ENCODE assay signal across 29 cellular contexts in the genomic region with DNA sequence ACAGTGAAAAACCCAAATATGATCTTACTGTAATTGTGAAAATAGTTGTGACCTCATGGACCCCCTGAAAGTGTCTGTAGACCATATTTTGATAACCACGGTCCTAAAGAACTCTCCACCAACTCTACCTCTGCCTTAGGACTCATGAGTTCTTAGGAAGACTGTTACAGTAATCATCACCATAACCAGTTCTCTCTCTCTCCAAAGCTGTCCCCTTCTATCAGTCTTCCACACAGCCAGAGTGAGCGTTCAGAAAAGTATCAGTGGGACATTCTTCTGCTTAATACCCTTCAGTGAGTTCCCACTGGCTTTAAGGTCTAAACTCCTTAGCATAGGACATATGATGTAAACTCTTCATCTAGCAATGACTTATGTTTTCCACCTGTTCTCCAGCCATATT.
"Had no signal": no experiment of that assay in that cellular context is flagged by ENCODE, and none has a peak within 500 bp of the region (broad histone marks: within the 10 kb centered on the region; RNA-seq: fewer than 3 reads in every experiment).

No MANE protein-coding gene starts in this region.

- H3K9me3 ChIP-seq: ascending aorta, body of pancreas, Peyer's patch, SJCRH30, SK-N-SH had no signal

- H3K27ac ChIP-seq: ascending aorta, body of pancreas, Peyer's patch, RWPE1, SJCRH30, VCaP had no signal

- H3K27ac Mint-ChIP-seq: activated naive CD4-positive, alpha-beta T cell treated with anti-CD3 and anti-CD28 coated beads, Interleukin-2, amount 10 ng/mL, durations not matched to agents 7 days and 5 days; activated T-helper 2 cell treated with anti-CD3 and anti-CD28 coated beads, Interferon-gamma antibody, Interleukin-2, Interleukin-4, amounts not matched to agents 10 μg/mL and 5 μg/mL and 100 μg/mL, durations not matched to agents 14 hours and 24 hours and 36 hours; T-helper 17 cell had no signal

- H3K4me2 ChIP-seq: SK-N-SH had no signal

- H3K27me3 Mint-ChIP-seq: T-helper 17 cell had no signal

- DNase-seq: activated CD4-positive, alpha-beta T cell treated with anti-CD3 and anti-CD28 coated beads for 4 hours; activated CD4-positive, alpha-beta T cell treated with anti-CD3 and anti-CD28 coated beads, Interleukin-2, amount 50 U/mL, for 4 hours; activated CD8-positive, alpha-beta memory T cell treated with anti-CD3 and anti-CD28 coated beads for 24 hours; activated gamma-delta T cell treated with Interleukin-2 at 50 U/mL for 16 hours; activated naive CD4-positive, alpha-beta T cell treated with anti-CD3 and anti-CD28 coated beads, Interleukin-2, amount 10 ng/mL, durations not matched to agents 7 days and 5 days; activated T-cell treated with anti-CD3 and anti-CD28 coated beads, Interleukin-2, amount 50 U/mL, for 48 hours; amniotic stem cell; body of pancreas; central memory CD4-positive, alpha-beta T cell; Karpas-422; MM.1S; NCI-H1105 treated with DMSO at 0.1 percent for 48 hours; NCI-H1436 treated with DMSO at 0.1 percent for 48 hours; NCI-H187; NCI-H2081; NCI-H510A treated with DMSO at 0.1 percent for 48 hours; NCI-H69; NK-92 treated with Interleukin-12 subunit alpha and Interleukin-12 subunit beta, amount 100 ng/mL, for 24 hours; OCI-M1; Peyer's patch; Right ventricle myocardium superior; SJCRH30; SK-N-SH; T-helper 17 cell; T-helper 9 cell had no signal

- H3K4me3 ChIP-seq: ascending aorta, body of pancreas, Peyer's patch, SJCRH30 had no signal

- H3K9ac ChIP-seq: SK-N-SH had no signal

- H3K4me1 ChIP-seq: body of pancreas, Peyer's patch, SJCRH30 had no signal

- H3K27me3 ChIP-seq: ascending aorta, body of pancreas, Peyer's patch, SJCRH30 had no signal

- H3K4me3 Mint-ChIP-seq: activated naive CD4-positive, alpha-beta T cell treated with anti-CD3 and anti-CD28 coated beads, Interleukin-2, amount 10 ng/mL, durations not matched to agents 7 days and 5 days; T-helper 17 cell had no signal

- ATAC-seq: body of pancreas, T-helper 17 cell had no signal
